ENCODE assay signal across 13 cellular contexts in the genomic region with DNA sequence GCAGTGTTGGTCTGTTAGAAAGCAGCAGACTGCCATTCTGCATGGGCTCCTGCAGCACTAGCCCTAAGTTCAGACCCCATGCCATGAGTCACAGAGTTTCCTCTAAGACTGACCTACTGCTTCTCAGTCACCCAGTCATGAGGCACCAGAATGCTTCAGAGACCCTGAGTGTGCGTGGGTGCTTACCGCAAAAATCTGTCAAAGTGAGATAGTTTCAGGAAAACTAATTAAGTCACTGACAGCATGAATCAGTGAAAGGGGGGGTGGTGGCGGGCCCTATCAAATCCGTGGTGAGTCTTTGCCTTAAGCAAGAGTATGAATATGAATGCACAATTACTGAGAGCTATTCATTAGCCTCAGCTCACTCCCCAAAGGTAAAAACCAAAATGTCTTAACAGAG.
A peak's percentile ranks its signal among the peaks of the same experiment; 100 is the strongest.
DNase-seq lines count a peak whose midpoint lies in the region; ATAC-seq, FAIRE-seq and TF ChIP-seq lines count a peak whose summit lies in the region.
"Had no signal": no experiment of that assay in that cellular context is flagged by ENCODE, and none has a peak within 500 bp of the region (broad histone marks: within the 10 kb centered on the region; RNA-seq: fewer than 3 reads in every experiment).

No MANE protein-coding gene starts in this region.

- H3K27ac ChIP-seq in H1 (ENCODE audit: low read depth, low read length): no peak overlapping the region
- no peak overlapping the region for H3K27ac ChIP-seq in tibial artery
- H3K27ac ChIP-seq: BLaER1 treated with 17β-estradiol and CSF1 and Interleukin-3, amounts not matched to agents 10 nM and 100 nM; epithelial cell of prostate; right lobe of liver had no signal

- no peak overlapping the region for H4K8ac ChIP-seq in H1 (ENCODE audit: extremely low read depth, insufficient read depth, low read length)

- H2BK120ac ChIP-seq in H1 (replicated peaks; ENCODE audit: low read depth, low read length): no peak overlapping the region

- no peak overlapping the region; the same call in 1 of the 2 replicates for H3K18ac ChIP-seq in H1 (ENCODE audit: extremely low read depth, low read length)

- H2BK5ac ChIP-seq in H1 (ENCODE audit: low read depth, low read length): no peak overlapping the region

- no peak overlapping the region for H3K23ac ChIP-seq in H1 (ENCODE audit: insufficient read length)

- H4K20me1 ChIP-seq in H1 (replicated peaks in 1 of 2; ENCODE audit: control insufficient read depth in 1 of 2, insufficient read depth in 2 of 2, low read length in 2 of 2): no peaks in the 10 kb centered on the region
- H4K20me1 ChIP-seq: BLaER1 treated with 17β-estradiol and CSF1 and Interleukin-3, amounts not matched to agents 10 nM and 100 nM had no signal

- H3K4ac ChIP-seq in H1 (replicated peaks; ENCODE audit: insufficient read length, low read depth, low read length): no peak overlapping the region

- H3K4me1 ChIP-seq in H1 (replicated peaks in 1 of 4; ENCODE audit: control insufficient read depth in 3 of 4, insufficient read depth in 4 of 4, low read length in 3 of 4): peaks cover 0 to 7% (median 2%) of the 10 kb centered on the region in 4 experiments; a peak in 2 of 7 replicates
- H3K4me1 ChIP-seq in tibial artery: peaks cover 0 to 7% (median 1%) of the 10 kb centered on the region in 4 donors

- H3K4me1 Mint-ChIP-seq in T-helper 17 cell: no peaks in the 10 kb centered on the region

- H3K27me3 ChIP-seq in H1 (replicated peaks in 1 of 4; ENCODE audit: control insufficient read depth in 3 of 4, extremely low read depth in 1 of 4, insufficient read depth in 3 of 4, low read length in 3 of 4): no peaks in the 10 kb centered on the region
- no peaks in the 10 kb centered on the region for H3K27me3 ChIP-seq in tibial artery
- H3K27me3 ChIP-seq: BLaER1 treated with 17β-estradiol and CSF1 and Interleukin-3, amounts not matched to agents 10 nM and 100 nM; right lobe of liver had no signal

- DNase-seq in stimulated activated CD4-positive, alpha-beta T cell treated with anti-CD3 and anti-CD28 coated beads, Interleukin-1b, Interleukin-23, amount 100 ng/mL, for 48 hours: peak; percentile 45
- no peak for DNase-seq in stimulated activated CD4-positive, alpha-beta T cell treated with anti-CD3 and anti-CD28 coated beads, Interleukin-4, amount 100 ng/mL, for 24 hours
- peak; percentile 61 for DNase-seq in HK-2 (ENCODE audit: unreplicated experiment)
- no peak for DNase-seq in H1 (ENCODE audit: low read depth in 1 of 2, low spot score in 2 of 2)
- DNase-seq in stimulated activated naive CD8-positive, alpha-beta T cell treated with anti-CD3 and anti-CD28 coated beads, Interleukin-15, Interleukin-2, amounts not matched to agents 100 U/mL and 50 U/mL, for 24 hours: no peak
- DNase-seq in T-helper 17 cell: no peak
- no peak for DNase-seq in tibial artery
- DNase-seq in NCI-H2196 treated with DMSO at 0.1 percent for 48 hours (lab: John Stamatoyannopoulos, UW; ENCODE audit: unreplicated experiment): no peak
- DNase-seq: right lobe of liver had no signal

- H3K4me3 Mint-ChIP-seq in T-helper 17 cell: no peak overlapping the region
- H3K4me3 Mint-ChIP-seq: activated T-helper 1 cell treated with anti-CD3 and anti-CD28 coated beads, Interleukin-12 subunit alpha, Interleukin-12 subunit beta, Interleukin-2, Interleukin-4 antibody, amounts not matched to agents 30 ng/mL and 10 ng/mL and 1 ng/mL, durations not matched to agents 14 hours and 24 hours and 36 hours had no signal

- 75% methylated on average over 4 of the region's 4 CpGs; no CpG with 5 or more reads in 1 of the 2 experiments for WGBS in H1 (ENCODE audit: extremely low coverage in 1 of 2, insufficient coverage in 1 of 2, insufficient read length in 1 of 2, insufficient replicate concordance in 2 of 2, low coverage in 1 of 2, low lambda C conversion rate in 2 of 2, missing lambda C conversion rate in 1 of 2), 2 experiments

- H2AFZ ChIP-seq in H1 (ENCODE audit: low read length): peak overlapping the region; percentile 81; the same call in 1 of the 2 replicates

- H3K27me3 Mint-ChIP-seq in T-helper 17 cell: no peaks in the 10 kb centered on the region

- H3K9me3 ChIP-seq in H1 (ENCODE audit: insufficient read depth in 2 of 2, low read depth in 1 of 2, low read length in 1 of 2) (no peaks in the 10 kb centered on the region), T-helper 17 cell (ENCODE audit: control insufficient read depth, low read length, poor library complexity, severe bottlenecking) (no peaks in the 10 kb centered on the region), tibial artery (no peaks in the 10 kb centered on the region)
- H3K9me3 ChIP-seq: BLaER1 treated with 17β-estradiol and CSF1 and Interleukin-3, amounts not matched to agents 10 nM and 100 nM; right lobe of liver had no signal

- TF ChIP-seq EP300 in H1 (IDR thresholded peaks at IDR 0.05; ENCODE audit: borderline replicate concordance in 1 of 2, low read depth in 2 of 2, low read length in 2 of 2): no peak

- H3K36me3 ChIP-seq in H1 (ENCODE audit: control insufficient read depth in 2 of 4, insufficient read depth in 4 of 4, low read length in 3 of 4) (no peaks in the 10 kb centered on the region), tibial artery (no peaks in the 10 kb centered on the region)
- H3K36me3 ChIP-seq: BLaER1 treated with 17β-estradiol and CSF1 and Interleukin-3, amounts not matched to agents 10 nM and 100 nM; right lobe of liver had no signal

- H3K14ac ChIP-seq in H1 (ENCODE audit: insufficient read length): no peak overlapping the region

- no peak overlapping the region for H4K91ac ChIP-seq in H1 (replicated peaks; ENCODE audit: insufficient read length, low read length)

- no peaks in the 10 kb centered on the region for H3K79me2 ChIP-seq in H1 (ENCODE audit: control insufficient read depth in 1 of 2, insufficient read depth in 2 of 2, low read length in 2 of 2)

- CTCF ChIA-PET in H1 (lab: Charles Lee; ENCODE audit: partially characterized antibody): no interaction called here

- H3K4me2 ChIP-seq in H1 (ENCODE audit: insufficient read depth in 1 of 2, low read depth in 2 of 2, low read length in 2 of 2): no peak overlapping the region
- H3K4me2 ChIP-seq: BLaER1 treated with 17β-estradiol and CSF1 and Interleukin-3, amounts not matched to agents 10 nM and 100 nM had no signal

- TF ChIP-seq CTCF in H1 (IDR thresholded peaks at IDR 0.05; ENCODE audit: control extremely low read depth in 1 of 3, insufficient read depth in 1 of 3, low read depth in 1 of 3, low read length in 3 of 3): no peak
- no peak for TF ChIP-seq CTCF in tibial artery (IDR thresholded peaks at IDR 0.05)

- ATAC-seq in stimulated activated naive CD8-positive, alpha-beta T cell treated with anti-CD3 and anti-CD28 coated beads, Interleukin-15, Interleukin-2, amounts not matched to agents 100 U/mL and 50 U/mL, for 24 hours: peak; percentile 59
- ATAC-seq in T-helper 17 cell: no peak
- ATAC-seq: right lobe of liver had no signal

- no peaks in the 10 kb centered on the region for H3K23me2 ChIP-seq in H1 (ENCODE audit: low read depth, low read length)

- no peak overlapping the region for H2BK20ac ChIP-seq in H1 (ENCODE audit: low read length)

- no peak overlapping the region for H3K9ac ChIP-seq in H1 (replicated peaks in 1 of 4; ENCODE audit: extremely low read depth in 1 of 4, low read depth in 3 of 4, low read length in 3 of 4)
- H3K9ac ChIP-seq: BLaER1 treated with 17β-estradiol and CSF1 and Interleukin-3, amounts not matched to agents 10 nM and 100 nM had no signal

- no peaks in the 10 kb centered on the region for H3K36me3 Mint-ChIP-seq in T-helper 17 cell (ENCODE audit: low read depth)

- TF ChIP-seq RAD21 in H1 (IDR thresholded peaks at IDR 0.05 in 1 of 2, conservative IDR thresholded peaks at IDR 0.05 in 1 of 2; ENCODE audit: low read depth in 2 of 2, low read length in 2 of 2): no peak

- no peak for FAIRE-seq in H1 (lab: Jason Lieb, UNC)
- FAIRE-seq: G401.6 had no signal

- POLR2A ChIA-PET in H1 (lab: Charles Lee; ENCODE audit: partially characterized antibody): no interaction called here

- no peak for TF ChIP-seq POLR2A in H1 (IDR thresholded peaks at IDR 0.05; ENCODE audit: control extremely low read depth in 1 of 2, low read depth in 2 of 2, low read length in 2 of 2)

- no peaks in the 10 kb centered on the region for H3K79me1 ChIP-seq in H1 (ENCODE audit: low read depth, low read length)

- no peak overlapping the region for H2BK12ac ChIP-seq in H1 (ENCODE audit: low read depth, low read length)

- intact Hi-C loops in tibial artery (cut with DNase I; ENCODE audit: low total_unique reads): no loop called here

- no peak overlapping the region for H3K27ac Mint-ChIP-seq in T-helper 17 cell
- H3K27ac Mint-ChIP-seq: activated T-helper 1 cell treated with anti-CD3 and anti-CD28 coated beads, Interleukin-12 subunit alpha, Interleukin-12 subunit beta, Interleukin-2, Interleukin-4 antibody, amounts not matched to agents 30 ng/mL and 10 ng/mL and 1 ng/mL, durations not matched to agents 14 hours and 24 hours and 36 hours had no signal

- H3K56ac ChIP-seq in H1 (replicated peaks; ENCODE audit: insufficient read length, low read depth, low read length): no peak overlapping the region

- H3K4me3 ChIP-seq in H1 (ENCODE audit: extremely low read depth in 1 of 4, insufficient read depth in 2 of 4, low read depth in 3 of 4, low read length in 4 of 4) (no peak overlapping the region), tibial artery (no peak overlapping the region)
- H3K4me3 ChIP-seq: BLaER1 treated with 17β-estradiol and CSF1 and Interleukin-3, amounts not matched to agents 10 nM and 100 nM; right lobe of liver had no signal

- H2AK5ac ChIP-seq in H1 (ENCODE audit: low read depth, low read length): no peak overlapping the region

- H2BK15ac ChIP-seq in H1 (ENCODE audit: low read length): no peak overlapping the region

- H4K5ac ChIP-seq in H1 (ENCODE audit: insufficient read length, low read depth, low read length): no peak overlapping the region

TF ChIP-seq in H1, 55 proteins besides CTCF, POLR2A, EP300 and RAD21:
- TF ChIP-seq, protein P1, sequence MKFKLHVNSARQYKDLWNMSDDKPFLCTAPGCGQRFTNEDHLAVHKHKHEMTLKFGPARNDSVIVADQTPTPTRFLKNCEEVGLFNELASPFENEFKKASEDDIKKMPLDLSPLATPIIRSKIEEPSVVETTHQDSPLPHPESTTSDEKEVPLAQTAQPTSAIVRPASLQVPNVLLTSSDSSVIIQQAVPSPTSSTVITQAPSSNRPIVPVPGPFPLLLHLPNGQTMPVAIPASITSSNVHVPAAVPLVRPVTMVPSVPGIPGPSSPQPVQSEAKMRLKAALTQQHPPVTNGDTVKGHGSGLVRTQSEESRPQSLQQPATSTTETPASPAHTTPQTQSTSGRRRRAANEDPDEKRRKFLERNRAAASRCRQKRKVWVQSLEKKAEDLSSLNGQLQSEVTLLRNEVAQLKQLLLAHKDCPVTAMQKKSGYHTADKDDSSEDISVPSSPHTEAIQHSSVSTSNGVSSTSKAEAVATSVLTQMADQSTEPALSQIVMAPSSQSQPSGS (IDR thresholded peaks at IDR 0.05; ENCODE audit: low read length): no peak
- no peak for TF ChIP-seq RXRA (IDR thresholded peaks at IDR 0.05; ENCODE audit: insufficient read depth, low read depth, low read length)

Comparison
In these comparisons a context has a peak if more than half of its experiments do, and no peak if none do; other contexts are left out.
1. DNase-seq: peak in stimulated activated CD4-positive, alpha-beta T cell treated with anti-CD3 and anti-CD28 coated beads, Interleukin-1b, Interleukin-23, amount 100 ng/mL, for 48 hours (single experiment) and HK-2 (single experiment); none in stimulated activated CD4-positive, alpha-beta T cell treated with anti-CD3 and anti-CD28 coated beads, Interleukin-4, amount 100 ng/mL, for 24 hours (single experiment), H1 (0 of 2), stimulated activated naive CD8-positive, alpha-beta T cell treated with anti-CD3 and anti-CD28 coated beads, Interleukin-15, Interleukin-2, amounts not matched to agents 100 U/mL and 50 U/mL, for 24 hours (single experiment), T-helper 17 cell (0 of 3), tibial artery (0 of 2) and NCI-H2196 treated with DMSO at 0.1 percent for 48 hours (single experiment).